Comparison of ENCODE assay signal across 12 cellular contexts in the genomic region with DNA sequence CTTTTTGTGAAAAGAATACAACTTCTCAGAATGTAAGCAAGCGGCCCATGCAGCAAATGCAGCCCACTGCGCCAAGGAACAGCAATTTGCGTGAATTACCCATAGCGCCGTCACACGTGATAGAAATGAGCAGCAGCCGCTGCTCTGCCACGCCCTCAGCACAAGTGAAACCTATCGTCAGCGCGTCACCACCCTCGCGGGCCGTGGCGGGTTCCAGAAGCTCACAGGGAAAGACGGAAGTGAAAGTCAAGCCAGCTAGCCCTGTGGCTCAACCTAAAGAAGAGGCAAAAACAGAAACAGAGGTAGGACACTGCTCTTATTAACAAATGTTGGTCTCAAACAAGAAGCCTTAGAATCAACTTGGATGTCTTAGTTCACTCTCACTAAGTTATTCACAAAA.
DNase-seq lines count a peak whose midpoint lies in the region; ATAC-seq and TF ChIP-seq lines count a peak whose summit lies in the region.
"Had no signal": no experiment of that assay in that cellular context is flagged by ENCODE, and none has a peak within 500 bp of the region (broad histone marks: within the 10 kb centered on the region; RNA-seq: fewer than 3 reads in every experiment).

No MANE protein-coding gene starts in this region.

- H3K4me1 ChIP-seq in psoas muscle, result peaks cover 6% of the 10 kb centered on the region
- H3K4me1 ChIP-seq in hepatocyte (ENCODE audit: insufficient read depth), result no peaks in the 10 kb centered on the region

- no peaks in the 10 kb centered on the region for H3K9me3 ChIP-seq in psoas muscle
- no peaks in the 10 kb centered on the region for H3K9me3 ChIP-seq in hepatocyte (ENCODE audit: low read depth)

- H3K27me3 Mint-ChIP-seq in activated CD8-positive, alpha-beta T cell treated with anti-CD3 and anti-CD28 coated beads for 36 hours, result no peaks in the 10 kb centered on the region

- H4K20me1 ChIP-seq in hepatocyte (ENCODE audit: insufficient read depth, poor library complexity, severe bottlenecking), result peaks cover 19% of the 10 kb centered on the region

- H3K27ac Mint-ChIP-seq in activated CD8-positive, alpha-beta T cell treated with anti-CD3 and anti-CD28 coated beads for 36 hours, result peak overlapping the region; percentile 30

- intact Hi-C loops in activated CD8-positive, alpha-beta T cell treated with anti-CD3 and anti-CD28 coated beads for 36 hours (cut with micrococcal nuclease), result loop anchor here (5.0 kb wide), 1 partner anchor 95 kb away; no protein-coding TSS in a partner anchor
- intact Hi-C loops in psoas muscle (cut with DNase I), result loop anchor here in 1 of 2 donors (2.0 kb wide), 1 partner anchor 143 kb away; no protein-coding TSS in a partner anchor

- H3K27ac ChIP-seq in psoas muscle, result peak overlapping the region; percentile 33
- no peak overlapping the region for H3K27ac ChIP-seq in hepatocyte

- no peak overlapping the region for H3K4me3 Mint-ChIP-seq in activated CD8-positive, alpha-beta T cell treated with anti-CD3 and anti-CD28 coated beads for 36 hours

- H3K4me1 Mint-ChIP-seq in activated CD8-positive, alpha-beta T cell treated with anti-CD3 and anti-CD28 coated beads for 36 hours (ENCODE audit: low read depth), result peaks cover 73% of the 10 kb centered on the region

- H3K36me3 ChIP-seq in psoas muscle (ENCODE audit: insufficient read depth in 1 of 2, low read depth in 1 of 2), result peaks cover 6 to 86% of the 10 kb centered on the region in 2 donors
- no peaks in the 10 kb centered on the region for H3K36me3 ChIP-seq in hepatocyte (replicated peaks; ENCODE audit: insufficient read depth, low read depth)

- H3K4me3 ChIP-seq in psoas muscle (no peak overlapping the region), hepatocyte (no peak overlapping the region)

- H3K9me2 ChIP-seq in hepatocyte (replicated peaks; ENCODE audit: insufficient read depth), result no peaks in the 10 kb centered on the region

- POLR2A ChIA-PET in activated CD8-positive, alpha-beta T cell treated with anti-CD3 and anti-CD28 coated beads for 36 hours (lab: Charles Lee), result no interaction called here

- peaks cover 32% of the 10 kb centered on the region for H3K79me2 ChIP-seq in hepatocyte

- no peaks in the 10 kb centered on the region for H3K9me3 Mint-ChIP-seq in activated CD8-positive, alpha-beta T cell treated with anti-CD3 and anti-CD28 coated beads for 36 hours

- 95 to 97% (median 96%) methylated on average over 16 of the region's 16 CpGs for WGBS in psoas muscle, 3 donors
- 99% methylated on average over 16 of the region's 16 CpGs for WGBS in hepatocyte (ENCODE audit: low lambda C conversion rate, missing lambda C conversion rate)

- DNase-seq in activated naive CD4-positive, alpha-beta T cell treated with Interleukin-2 at 50 U/mL for 16 hours, result peak; percentile 47
- no peak for DNase-seq in activated naive CD4-positive, alpha-beta T cell treated with anti-CD3 and anti-CD28 coated beads, Interleukin-2, amount 50 U/mL, for 16 hours
- DNase-seq in activated CD8-positive, alpha-beta T cell treated with anti-CD3 and anti-CD28 coated beads for 36 hours, result no peak
- no peak for DNase-seq in psoas muscle
- no peak for DNase-seq in hepatocyte (ENCODE audit: low spot score)
- no peak for DNase-seq in stimulated activated CD4-positive, alpha-beta T cell treated with anti-CD3 and anti-CD28 coated beads, Interleukin-15, amount 100 ng/mL, for 24 hours
- DNase-seq: effector CD8-positive, alpha-beta T cell; NCI-H82; stimulated activated CD4-positive, alpha-beta T cell treated with anti-CD3 and anti-CD28 coated beads, Interleukin-12 subunit alpha, Interleukin-12 subunit beta, amount 100 ng/mL, for 4 hours; stimulated activated naive CD4-positive, alpha-beta T cell treated with Interleukin-2 at 50 U/mL for 16 hours had no signal

- TF ChIP-seq CTCF in activated CD8-positive, alpha-beta T cell treated with anti-CD3 and anti-CD28 coated beads for 36 hours (IDR thresholded peaks at IDR 0.05), result no peak
- TF ChIP-seq CTCF in psoas muscle (IDR thresholded peaks at IDR 0.05) (no peak), hepatocyte (IDR thresholded peaks at IDR 0.05; ENCODE audit: poor library complexity) (no peak)

- peak; percentile 91 for ATAC-seq in HG03521 (IDR thresholded peaks at IDR 0.05; ENCODE audit: unreplicated experiment)
- ATAC-seq in activated CD8-positive, alpha-beta T cell treated with anti-CD3 and anti-CD28 coated beads for 36 hours, result no peak
- no peak for ATAC-seq in psoas muscle
- ATAC-seq in GM19397 (IDR thresholded peaks at IDR 0.05; ENCODE audit: unreplicated experiment), result no peak

- H3K36me3 Mint-ChIP-seq in activated CD8-positive, alpha-beta T cell treated with anti-CD3 and anti-CD28 coated beads for 36 hours (ENCODE audit: low read depth), result peaks cover 75% of the 10 kb centered on the region

- no peaks in the 10 kb centered on the region for H3K27me3 ChIP-seq in psoas muscle (ENCODE audit: insufficient read depth in 3 of 3, low read length in 2 of 3)
- H3K27me3 ChIP-seq in hepatocyte, result no peaks in the 10 kb centered on the region

- H2AFZ ChIP-seq in hepatocyte, result no peak overlapping the region

- CTCF ChIA-PET in activated CD8-positive, alpha-beta T cell treated with anti-CD3 and anti-CD28 coated beads for 36 hours (lab: Charles Lee), result interaction anchor here (1.7 kb wide), 1 partner anchor 26 kb away, joined by 5 read pairs; no protein-coding TSS in a partner anchor

- no peak overlapping the region for H3K4me2 ChIP-seq in hepatocyte
